In genomic region chr3:161496508-161496907, GRCh38 we compare ENCODE assay signal across 2 cellular contexts.
TF ChIP-seq lines count a peak whose summit lies in the region.

TSS of gene OTOL1 (plus strand) at chr3:161496808. CDS start at chr3:161496808, 0 bp downstream.

TF ChIP-seq in SK-N-SH, 30 proteins besides CTCF, POLR2A, EP300 and RAD21 (continued from another document):
- TF ChIP-seq FOXJ3 (CRISPR knock-in tag; IDR thresholded peaks at IDR 0.05) (no peak), USF2 (IDR thresholded peaks at IDR 0.05; ENCODE audit: borderline replicate concordance, low read depth, low read length) (no peak), MEF2A (IDR thresholded peaks at IDR 0.05; ENCODE audit: borderline replicate concordance, low read depth) (no peak), MAX (IDR thresholded peaks at IDR 0.05; ENCODE audit: low read depth) (no peak)

TF ChIP-seq in SK-N-SH treated with all-trans-retinoic acid at 6 μM for 48 hours, 23 proteins besides CTCF, POLR2A, EP300 and RAD21 (continued from another document):
- TF ChIP-seq POU6F1 (CRISPR knock-in tag; IDR thresholded peaks at IDR 0.05; ENCODE audit: borderline replicate concordance, low read depth) (no peak), GLIS3 (CRISPR knock-in tag; IDR thresholded peaks at IDR 0.05) (no peak), ARNTL (CRISPR knock-in tag; IDR thresholded peaks at IDR 0.05; ENCODE audit: borderline replicate concordance, low read depth) (no peak)
